ENCODE assay signal across 26 cellular contexts in the genomic region with DNA sequence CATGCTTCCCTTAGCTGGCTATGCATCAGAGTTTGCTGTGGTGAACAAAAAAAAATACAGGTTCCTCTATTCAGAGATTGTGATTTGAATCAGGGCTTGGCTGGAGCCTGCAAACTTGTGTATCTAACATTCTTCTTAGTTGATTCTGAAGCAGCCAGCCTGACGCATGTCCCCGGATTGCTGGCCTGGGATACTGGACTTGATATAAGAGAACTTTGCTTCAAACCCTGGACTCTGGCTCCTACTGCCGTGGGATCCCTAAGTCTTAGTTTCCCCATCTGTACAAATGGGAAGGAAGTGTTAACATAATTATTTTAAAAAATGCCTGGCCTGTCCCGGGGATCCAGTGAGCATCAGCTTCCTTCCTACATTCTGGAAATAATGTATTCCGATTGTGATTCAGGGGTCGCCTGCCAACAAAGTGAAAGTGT.
A peak's percentile ranks its signal among the peaks of the same experiment; 100 is the strongest.
DNase-seq lines count a peak whose midpoint lies in the region; ATAC-seq and TF ChIP-seq lines count a peak whose summit lies in the region.
"Had no signal": no experiment of that assay in that cellular context is flagged by ENCODE, and none has a peak within 500 bp of the region (broad histone marks: within the 10 kb centered on the region; RNA-seq: fewer than 3 reads in every experiment).

No MANE protein-coding gene starts in this region.

- peaks cover 40% of the 10 kb centered on the region for H3K27me3 Mint-ChIP-seq in activated CD8-positive, alpha-beta memory T cell treated with anti-CD3 and anti-CD28 coated beads, Interleukin-2, amount 10 ng/mL, durations not matched to agents 7 days and 5 days
- H3K27me3 Mint-ChIP-seq: dendritic cell treated with granulocyte-macrophage colony-stimulating factor and Interleukin-4, amounts not matched to agents 40 ng/mL and 50 ng/mL, for 4 days; stimulated activated naive CD8-positive, alpha-beta T cell treated with anti-CD3 and anti-CD28 coated beads, Interleukin-15, amount 100 ng/mL, for 72 hours had no signal

- H3K4me3 Mint-ChIP-seq in activated CD8-positive, alpha-beta memory T cell treated with anti-CD3 and anti-CD28 coated beads, Interleukin-2, amount 10 ng/mL, durations not matched to agents 7 days and 5 days = no peak overlapping the region
- H3K4me3 Mint-ChIP-seq: activated CD4-positive, alpha-beta T cell treated with anti-CD3 and anti-CD28 coated beads, Interleukin-2, amount 10 ng/mL, durations not matched to agents 7 days and 5 days; activated naive CD4-positive, alpha-beta T cell treated with anti-CD3 and anti-CD28 coated beads, Interleukin-2, amount 50 U/mL, for 24 hours; activated T-helper 1 cell treated with anti-CD3 and anti-CD28 coated beads, Interleukin-12 subunit alpha, Interleukin-12 subunit beta, Interleukin-2, Interleukin-4 antibody, amounts not matched to agents 30 ng/mL and 10 ng/mL and 1 ng/mL, durations not matched to agents 14 hours and 24 hours and 36 hours; dendritic cell treated with granulocyte-macrophage colony-stimulating factor and Interleukin-4, amounts not matched to agents 40 ng/mL and 50 ng/mL, for 4 days; stimulated activated naive CD8-positive, alpha-beta T cell treated with anti-CD3 and anti-CD28 coated beads, Interleukin-15, amount 100 ng/mL, for 72 hours had no signal

- no peaks in the 10 kb centered on the region for H3K9me3 Mint-ChIP-seq in activated CD8-positive, alpha-beta memory T cell treated with anti-CD3 and anti-CD28 coated beads, Interleukin-2, amount 10 ng/mL, durations not matched to agents 7 days and 5 days (ENCODE audit: low read depth)
- H3K9me3 Mint-ChIP-seq: activated CD4-positive, alpha-beta T cell treated with anti-CD3 and anti-CD28 coated beads, Interleukin-2, amount 10 ng/mL, durations not matched to agents 7 days and 5 days; activated naive CD4-positive, alpha-beta T cell treated with anti-CD3 and anti-CD28 coated beads, Interleukin-2, amount 50 U/mL, for 24 hours; activated T-helper 1 cell treated with anti-CD3 and anti-CD28 coated beads, Interleukin-12 subunit alpha, Interleukin-12 subunit beta, Interleukin-2, Interleukin-4 antibody, amounts not matched to agents 30 ng/mL and 10 ng/mL and 1 ng/mL, durations not matched to agents 14 hours and 24 hours and 36 hours; dendritic cell treated with granulocyte-macrophage colony-stimulating factor and Interleukin-4, amounts not matched to agents 40 ng/mL and 50 ng/mL, for 4 days; stimulated activated naive CD8-positive, alpha-beta T cell treated with anti-CD3 and anti-CD28 coated beads, Interleukin-15, amount 100 ng/mL, for 72 hours had no signal

- no peak overlapping the region for H3K4me3 ChIP-seq in right atrium auricular region
- H3K4me3 ChIP-seq in coronary artery = peak overlapping the region; percentile 2
- H3K4me3 ChIP-seq: BLaER1 treated with 17β-estradiol and CSF1 and Interleukin-3, amounts not matched to agents 10 nM and 100 nM; gastroesophageal sphincter; lung; transverse colon had no signal

- ATAC-seq in activated CD8-positive, alpha-beta memory T cell treated with anti-CD3 and anti-CD28 coated beads, Interleukin-2, amount 10 ng/mL, durations not matched to agents 7 days and 5 days = no peak
- ATAC-seq: gastroesophageal sphincter; PC-3; stimulated activated naive CD8-positive, alpha-beta T cell treated with anti-CD3 and anti-CD28 coated beads, Interleukin-15, amount 100 ng/mL, for 72 hours had no signal

- no peaks in the 10 kb centered on the region for H3K4me1 Mint-ChIP-seq in activated CD8-positive, alpha-beta memory T cell treated with anti-CD3 and anti-CD28 coated beads, Interleukin-2, amount 10 ng/mL, durations not matched to agents 7 days and 5 days
- H3K4me1 Mint-ChIP-seq: activated CD4-positive, alpha-beta T cell treated with anti-CD3 and anti-CD28 coated beads, Interleukin-2, amount 10 ng/mL, durations not matched to agents 7 days and 5 days; activated naive CD4-positive, alpha-beta T cell treated with anti-CD3 and anti-CD28 coated beads, Interleukin-2, amount 50 U/mL, for 24 hours; stimulated activated naive CD8-positive, alpha-beta T cell treated with anti-CD3 and anti-CD28 coated beads, Interleukin-15, amount 100 ng/mL, for 72 hours had no signal

- no peaks in the 10 kb centered on the region for H3K9me3 ChIP-seq in right atrium auricular region
- H3K9me3 ChIP-seq: BLaER1 treated with 17β-estradiol and CSF1 and Interleukin-3, amounts not matched to agents 10 nM and 100 nM; gastroesophageal sphincter; transverse colon had no signal

- TF ChIP-seq CTCF in right atrium auricular region (IDR thresholded peaks at IDR 0.05) = no peak
- TF ChIP-seq CTCF in coronary artery (IDR thresholded peaks at IDR 0.05) = no peak

- no peaks in the 10 kb centered on the region for H3K27me3 ChIP-seq in right atrium auricular region
- H3K27me3 ChIP-seq: BLaER1 treated with 17β-estradiol and CSF1 and Interleukin-3, amounts not matched to agents 10 nM and 100 nM; gastroesophageal sphincter; transverse colon had no signal

- H3K4me1 ChIP-seq in right atrium auricular region = peaks cover 0 to 5% of the 10 kb centered on the region in 2 donors
- H3K4me1 ChIP-seq: gastroesophageal sphincter had no signal

- H3K27ac ChIP-seq in right atrium auricular region = no peak overlapping the region
- H3K27ac ChIP-seq in coronary artery = peak overlapping the region in 1 of 2 donors; percentile 29
- H3K27ac ChIP-seq: transverse colon had no signal

- DNase-seq in right atrium auricular region (ENCODE audit: low spot score) = peak; percentile 71
- DNase-seq in cardiac septum (ENCODE audit: low spot score) = no peak
- no peak for DNase-seq in coronary artery (ENCODE audit: low spot score)
- peak; percentile 70 to 78 for DNase-seq in lung microvascular endothelial cell (ENCODE audit: low read depth in 2 of 2)
- DNase-seq in 8988T = no peak
- DNase-seq in inferior parietal cortex (ENCODE audit: extremely low spot score) = no peak
- DNase-seq in activated CD8-positive, alpha-beta memory T cell treated with anti-CD3 and anti-CD28 coated beads, Interleukin-2, amount 10 ng/mL, durations not matched to agents 7 days and 5 days = no peak
- no peak for DNase-seq in activated gamma-delta T cell treated with Interleukin-2 at 50 U/mL for 16 hours
- DNase-seq: ACHN; activated CD4-positive, alpha-beta T cell treated with anti-CD3 and anti-CD28 coated beads, Interleukin-2, amount 10 ng/mL, durations not matched to agents 7 days and 5 days; Calu3; NCI-H1092; NCI-H1930; NCI-H774; nucleus accumbens; PC-3; retina; stimulated activated CD4-positive, alpha-beta T cell treated with anti-CD3 and anti-CD28 coated beads, Interleukin-12 subunit alpha, Interleukin-12 subunit beta, amount 100 ng/mL, for 4 hours; stimulated activated naive CD8-positive, alpha-beta T cell treated with anti-CD3 and anti-CD28 coated beads, Interleukin-15, amount 100 ng/mL, for 72 hours; transverse colon had no signal

- no peak overlapping the region for H3K27ac Mint-ChIP-seq in activated CD8-positive, alpha-beta memory T cell treated with anti-CD3 and anti-CD28 coated beads, Interleukin-2, amount 10 ng/mL, durations not matched to agents 7 days and 5 days
- H3K27ac Mint-ChIP-seq: activated CD4-positive, alpha-beta T cell treated with anti-CD3 and anti-CD28 coated beads, Interleukin-2, amount 10 ng/mL, durations not matched to agents 7 days and 5 days; activated naive CD4-positive, alpha-beta T cell treated with anti-CD3 and anti-CD28 coated beads, Interleukin-2, amount 50 U/mL, for 24 hours; activated T-helper 1 cell treated with anti-CD3 and anti-CD28 coated beads, Interleukin-12 subunit alpha, Interleukin-12 subunit beta, Interleukin-2, Interleukin-4 antibody, amounts not matched to agents 30 ng/mL and 10 ng/mL and 1 ng/mL, durations not matched to agents 14 hours and 24 hours and 36 hours; dendritic cell treated with granulocyte-macrophage colony-stimulating factor and Interleukin-4, amounts not matched to agents 40 ng/mL and 50 ng/mL, for 4 days; stimulated activated naive CD8-positive, alpha-beta T cell treated with anti-CD3 and anti-CD28 coated beads, Interleukin-15, amount 100 ng/mL, for 72 hours had no signal

- CTCF ChIA-PET in activated CD8-positive, alpha-beta memory T cell treated with anti-CD3 and anti-CD28 coated beads, Interleukin-2, amount 10 ng/mL, durations not matched to agents 7 days and 5 days (lab: Charles Lee) = interaction anchor here (1.1 kb wide), 1 partner anchor 32 kb away, joined by 3 read pairs; no protein-coding TSS in a partner anchor

- no peaks in the 10 kb centered on the region for H3K36me3 Mint-ChIP-seq in activated CD8-positive, alpha-beta memory T cell treated with anti-CD3 and anti-CD28 coated beads, Interleukin-2, amount 10 ng/mL, durations not matched to agents 7 days and 5 days
- H3K36me3 Mint-ChIP-seq: activated naive CD4-positive, alpha-beta T cell treated with anti-CD3 and anti-CD28 coated beads, Interleukin-2, amount 50 U/mL, for 24 hours had no signal

- H3K36me3 ChIP-seq in right atrium auricular region = no peaks in the 10 kb centered on the region
- H3K36me3 ChIP-seq: BLaER1 treated with 17β-estradiol and CSF1 and Interleukin-3, amounts not matched to agents 10 nM and 100 nM; gastroesophageal sphincter; transverse colon had no signal

- intact Hi-C loops in cardiac septum (cut with DNase I) = no loop called here

Comparison
In these comparisons a context has a peak if more than half of its experiments do, and no peak if none do; other contexts are left out.
1. DNase-seq: peak in right atrium auricular region (single experiment) and lung microvascular endothelial cell (2 of 2); none in cardiac septum (single experiment), coronary artery (single experiment), 8988T (single experiment), inferior parietal cortex (single experiment), activated CD8-positive, alpha-beta memory T cell treated with anti-CD3 and anti-CD28 coated beads, Interleukin-2, amount 10 ng/mL, durations not matched to agents 7 days and 5 days (single experiment) and activated gamma-delta T cell treated with Interleukin-2 at 50 U/mL for 16 hours (single experiment).